In genomic region chr5:72523960-72524582, GRCh38 we compare ENCODE assay signal across 8 cellular contexts. TPM values are rescaled to one million over a fixed set of nuclear protein-coding genes. Genes with fewer than 3 reads are reported as not detected.
DNase-seq lines count a peak whose midpoint lies in the region; ATAC-seq, FAIRE-seq and TF ChIP-seq lines count a peak whose summit lies in the region.

No MANE protein-coding gene starts in this region.

- FAIRE-seq in pancreas (lab: Jason Lieb, UNC): peak; percentile 93

- no peak for TF ChIP-seq EP300 in esophagus muscularis mucosa (IDR thresholded peaks at IDR 0.05)

- WGBS in esophagus muscularis mucosa: 56% methylated on average over 3 of the region's 3 CpGs
- 38 to 42% methylated on average over 3 of the region's 3 CpGs for WGBS in pancreas, 2 donors

- H3K9me3 ChIP-seq in Panc1 (ENCODE audit: control insufficient read depth, insufficient read depth, low read depth, low read length) (peaks cover 9% of the 10 kb centered on the region; the same call in 1 of the 2 replicates), esophagus muscularis mucosa (peaks cover 0 to 5% (median 0%) of the 10 kb centered on the region in 4 donors), pancreas (no peaks in the 10 kb centered on the region)

- POLR2A ChIA-PET in Panc1 (lab: Charles Lee): no interaction called here

- no peaks in the 10 kb centered on the region for H3K36me3 ChIP-seq in Panc1 (ENCODE audit: control insufficient read depth, insufficient read depth, low read length)
- no peaks in the 10 kb centered on the region for H3K36me3 ChIP-seq in esophagus muscularis mucosa
- H3K36me3 ChIP-seq in pancreas: no peaks in the 10 kb centered on the region

- DNase-seq in G401 (ENCODE audit: low spot score) (peak; percentile 22), Panc1 (ENCODE audit: low read depth, low spot score) (peak; percentile 33), esophagus muscularis mucosa (ENCODE audit: extremely low spot score) (no peak), pancreas (no peak), NCI-H1048 (lab: John Stamatoyannopoulos, UW) (no peak), C1 segment of cervical spinal cord (lab: John Stamatoyannopoulos, UW) (no peak)

- H3K27me3 ChIP-seq in Panc1 (ENCODE audit: control insufficient read depth, insufficient read depth, low read length) (no peaks in the 10 kb centered on the region), esophagus muscularis mucosa (no peaks in the 10 kb centered on the region), pancreas (no peaks in the 10 kb centered on the region)

- no TSS peak for BruUV-seq in Panc1 (replicated peaks; lab: Mats Ljungman, UMichigan)

- CTCF ChIA-PET in Panc1 (lab: Charles Lee): interaction anchor here (1.5 kb wide), 1 partner anchor 158 kb away, joined by 9 read pairs; no protein-coding TSS in a partner anchor

- intact Hi-C loops in Panc1 (cut with micrococcal nuclease; ENCODE audit: unreplicated experiment): loop anchor here (5.0 to 10.0 kb wide), 2 partner anchors 119 to 157 kb away; no protein-coding TSS in a partner anchor
- intact Hi-C loops in esophagus muscularis mucosa (cut with DNase I): loop anchor here (1.0 kb wide), 1 partner anchor 158 kb away; no protein-coding TSS in a partner anchor
- intact Hi-C loops in pancreas (cut with DNase I): loop anchor here in 2 of 3 donors (10.0 kb wide), 2 partner anchors 129 to 159 kb away; no protein-coding TSS in a partner anchor

- TF ChIP-seq POLR2A in esophagus muscularis mucosa (IDR thresholded peaks at IDR 0.05; ENCODE audit: low read depth): no peak

- H3K4me1 ChIP-seq in Panc1 (ENCODE audit: control insufficient read depth, insufficient read depth, low read length): no peaks in the 10 kb centered on the region
- peaks cover 0 to 5% (median 2%) of the 10 kb centered on the region in 4 donors for H3K4me1 ChIP-seq in esophagus muscularis mucosa
- no peaks in the 10 kb centered on the region for H3K4me1 ChIP-seq in pancreas

- peak; percentile 53; the same call in 1 of the 2 replicates for TF ChIP-seq CTCF in Panc1 (IDR thresholded peaks at IDR 0.05)
- peak; percentile 56 to 65 (median 62) for TF ChIP-seq CTCF in esophagus muscularis mucosa (IDR thresholded peaks at IDR 0.05)
- peak in 1 of 4 donors; percentile 21 for TF ChIP-seq CTCF in pancreas (IDR thresholded peaks at IDR 0.05)

- ATAC-seq in HG02798 (IDR thresholded peaks at IDR 0.05; ENCODE audit: poor library complexity, unreplicated experiment) (peak; percentile 55), Panc1 (no peak), pancreas (peak in 3 of 4 donors; percentile 83 to 84 (median 83)), HG02588 (IDR thresholded peaks at IDR 0.05; ENCODE audit: unreplicated experiment) (no peak)

- H3K27ac ChIP-seq in Panc1 (ENCODE audit: low read length) (no peak overlapping the region), esophagus muscularis mucosa (replicated peaks in 1 of 4) (no peak overlapping the region), pancreas (no peak overlapping the region)

- H3K4me3 ChIP-seq in Panc1 (ENCODE audit: low read depth in 2 of 2, low read length in 2 of 2) (no peak overlapping the region), esophagus muscularis mucosa (no peak overlapping the region), pancreas (no peak overlapping the region)

- in situ Hi-C loops in G401 (cut with HindIII; ENCODE audit: low sequenced_read_pairs) (no loop called here), Panc1 (cut with HindIII; ENCODE audit: low pct_unique_long_range_greater_than_20kb, low sequenced_read_pairs) (no loop called here)

RNA-seq across cellular contexts. Expression of gene ZNF366, which starts 16.9 kb away (rescaled TPM):
- total RNA-seq in G401 (2014; rRNA removed; shearing (Covaris generic)): not detected in 2 replicates
- total RNA-seq in Panc1 (2021; ENCODE audit: unreplicated experiment) (not detected), esophagus muscularis mucosa (10 to 100 TPM in 1 of 4 donors, 1 to 10 TPM in 3; 3.1 to 11.1 (median 5.0) TPM), pancreas (1 to 10 TPM in 1 of 6 donors, under 1 TPM in 5; 0.35 to 1.0 (median 0.65) TPM)
- polyA plus RNA-seq in Panc1 (2012; ENCODE audit: insufficient read length): 0.07 TPM
- polyA plus RNA-seq in pancreas: under 1 TPM; 0.26 to 0.46 TPM

Comparison
In these comparisons a context has a peak if more than half of its experiments do, and no peak if none do; other contexts are left out.
1. DNase-seq: peak in G401 (single experiment) and Panc1 (single experiment); none in esophagus muscularis mucosa (single experiment), pancreas (0 of 6), NCI-H1048 (single experiment) and C1 segment of cervical spinal cord (0 of 14).
2. ATAC-seq: peak in HG02798 (single experiment) and pancreas (3 of 4); none in Panc1 (single experiment) and HG02588 (single experiment).